In genomic region chr16:11253995-11254912, GRCh38 we compare ENCODE assay signal across 8 cellular contexts. TPM values are rescaled to one million over a fixed set of nuclear protein-coding genes. Genes with fewer than 3 reads are reported as not detected.
DNase-seq lines count a peak whose midpoint lies in the region; ATAC-seq and TF ChIP-seq lines count a peak whose summit lies in the region.

No MANE protein-coding gene starts in this region.

- H3K9me3 ChIP-seq in HUES48 (ENCODE audit: control insufficient read depth, insufficient read depth, low read length) = no peaks in the 10 kb centered on the region
- H3K9me3 ChIP-seq in iPS-18a (ENCODE audit: control insufficient read depth, low read depth, low read length) = no peaks in the 10 kb centered on the region
- no peaks in the 10 kb centered on the region for H3K9me3 ChIP-seq in BE2C

- H3K27me3 ChIP-seq in HUES48 (ENCODE audit: control insufficient read depth, insufficient read depth, low read length) (peaks cover 4% of the 10 kb centered on the region; the same call in 1 of the 2 replicates), iPS-18a (ENCODE audit: control insufficient read depth, insufficient read depth, low read length) (no peaks in the 10 kb centered on the region), BE2C (peaks cover 12% of the 10 kb centered on the region)

- H3K36me3 ChIP-seq in HUES48 (ENCODE audit: control insufficient read depth, insufficient read depth, low read length) (peaks cover 12% of the 10 kb centered on the region), iPS-18a (ENCODE audit: control insufficient read depth, low read depth, low read length) (peaks cover 9% of the 10 kb centered on the region), BE2C (no peaks in the 10 kb centered on the region)

- H3K27me3 Mint-ChIP-seq in activated T-cell treated with anti-CD3 and anti-CD28 coated beads, Interleukin-2, amount 50 U/mL, for 72 hours (ENCODE audit: low read depth) = no peaks in the 10 kb centered on the region
- no peaks in the 10 kb centered on the region for H3K27me3 Mint-ChIP-seq in stimulated activated naive B cell treated with anti-CD40 and anti-IgM and Interleukin-4, amounts not matched to agents 10 μg/mL and 1 μg/mL and 100 μg/mL, for 72 hours

- H3K9ac ChIP-seq in HUES48 (ENCODE audit: low read depth, low read length) (peak overlapping the region; percentile 56; the same call in 1 of the 2 replicates), iPS-18a (ENCODE audit: low read length) (no peak overlapping the region)

- peak overlapping the region; percentile 67 for H3K4me3 ChIP-seq in HUES48 (ENCODE audit: low read depth, low read length)
- H3K4me3 ChIP-seq in iPS-18a (ENCODE audit: low read length) = peak overlapping the region; percentile 77
- no peak overlapping the region for H3K4me3 ChIP-seq in BE2C (ENCODE audit: low read depth, low read length)

- no peak overlapping the region for H3K27ac ChIP-seq in HUES48 (ENCODE audit: low read depth, low read length)
- no peak overlapping the region for H3K27ac ChIP-seq in iPS-18a (ENCODE audit: low read length)

- ATAC-seq in activated T-cell treated with anti-CD3 and anti-CD28 coated beads, Interleukin-2, amount 50 U/mL, for 72 hours (replicated peaks in 1 of 2) = no peak
- ATAC-seq in stimulated activated naive B cell treated with anti-CD40 and anti-IgM and Interleukin-4, amounts not matched to agents 10 μg/mL and 1 μg/mL and 100 μg/mL, for 72 hours (replicated peaks) = no peak

- peak overlapping the region; percentile 85 to 99 for H3K4me3 Mint-ChIP-seq in activated T-cell treated with anti-CD3 and anti-CD28 coated beads, Interleukin-2, amount 50 U/mL, for 72 hours
- peak overlapping the region; percentile 95 to 96 for H3K4me3 Mint-ChIP-seq in stimulated activated naive B cell treated with anti-CD40 and anti-IgM and Interleukin-4, amounts not matched to agents 10 μg/mL and 1 μg/mL and 100 μg/mL, for 72 hours

- H3K9me3 Mint-ChIP-seq in activated T-cell treated with anti-CD3 and anti-CD28 coated beads, Interleukin-2, amount 50 U/mL, for 72 hours = no peaks in the 10 kb centered on the region
- H3K9me3 Mint-ChIP-seq in stimulated activated naive B cell treated with anti-CD40 and anti-IgM and Interleukin-4, amounts not matched to agents 10 μg/mL and 1 μg/mL and 100 μg/mL, for 72 hours = peaks cover 0 to 4% of the 10 kb centered on the region in 2 donors

- no peak for TF ChIP-seq CTCF in BE2C (IDR thresholded peaks at IDR 0.05; ENCODE audit: low read depth, low read length)

- peaks cover 20 to 30% of the 10 kb centered on the region in 2 donors for H3K36me3 Mint-ChIP-seq in activated T-cell treated with anti-CD3 and anti-CD28 coated beads, Interleukin-2, amount 50 U/mL, for 72 hours (ENCODE audit: insufficient read depth in 2 of 2)
- peaks cover 49 to 61% of the 10 kb centered on the region in 2 donors for H3K36me3 Mint-ChIP-seq in stimulated activated naive B cell treated with anti-CD40 and anti-IgM and Interleukin-4, amounts not matched to agents 10 μg/mL and 1 μg/mL and 100 μg/mL, for 72 hours

- peak; percentile 39 to 43 for DNase-seq in activated T-cell treated with anti-CD3 and anti-CD28 coated beads, Interleukin-2, amount 50 U/mL, for 72 hours
- no peak for DNase-seq in stimulated activated naive B cell treated with anti-CD40 and anti-IgM and Interleukin-4, amounts not matched to agents 10 μg/mL and 1 μg/mL and 100 μg/mL, for 72 hours
- DNase-seq in NCI-H2196 treated with DMSO at 0.1 percent for 48 hours (lab: John Stamatoyannopoulos, UW; ENCODE audit: unreplicated experiment) (no peak), BE2C (no peak), GDM1 (lab: John Stamatoyannopoulos, UW) (no peak), occipital lobe (lab: John Stamatoyannopoulos, UW) (no peak)

- H3K4me1 Mint-ChIP-seq in activated T-cell treated with anti-CD3 and anti-CD28 coated beads, Interleukin-2, amount 50 U/mL, for 72 hours (ENCODE audit: low read depth) = peaks cover 63% of the 10 kb centered on the region
- peaks cover 56 to 82% of the 10 kb centered on the region in 2 donors for H3K4me1 Mint-ChIP-seq in stimulated activated naive B cell treated with anti-CD40 and anti-IgM and Interleukin-4, amounts not matched to agents 10 μg/mL and 1 μg/mL and 100 μg/mL, for 72 hours

- H3K4me1 ChIP-seq in HUES48 (ENCODE audit: control insufficient read depth, insufficient read depth, low read length) (peaks cover 12% of the 10 kb centered on the region), iPS-18a (ENCODE audit: control insufficient read depth, low read depth, low read length) (peaks cover 12% of the 10 kb centered on the region), BE2C (no peaks in the 10 kb centered on the region)

- H3K27ac Mint-ChIP-seq in activated T-cell treated with anti-CD3 and anti-CD28 coated beads, Interleukin-2, amount 50 U/mL, for 72 hours = peak overlapping the region; percentile 100
- peak overlapping the region; percentile 98 for H3K27ac Mint-ChIP-seq in stimulated activated naive B cell treated with anti-CD40 and anti-IgM and Interleukin-4, amounts not matched to agents 10 μg/mL and 1 μg/mL and 100 μg/mL, for 72 hours

RNA-seq across cellular contexts. Expression of gene SOCS1, which starts 1.8 kb away (rescaled TPM):
- 100 to 1,000 TPM in 1 of 2 donors, 10 to 100 TPM in 1; 93.7 to 126 TPM for total RNA-seq in activated T-cell treated with anti-CD3 and anti-CD28 coated beads, Interleukin-2, amount 50 U/mL, for 72 hours
- polyA plus RNA-seq in BE2C (2012; ENCODE audit: insufficient read depth, insufficient read length, low read depth) = 0.83 TPM
- not detected for total RNA-seq in occipital lobe

RNA-seq across cellular contexts. Expression of gene TNP2, which starts 14.9 kb away (rescaled TPM):
- total RNA-seq in activated T-cell treated with anti-CD3 and anti-CD28 coated beads, Interleukin-2, amount 50 U/mL, for 72 hours = not detected
- not detected for polyA plus RNA-seq in BE2C (2012; ENCODE audit: insufficient read depth, insufficient read length, low read depth)
- not detected for total RNA-seq in occipital lobe

RNA-seq across cellular contexts. Expression of gene PRM3, which starts 19.2 kb away (rescaled TPM):
- not detected for total RNA-seq in activated T-cell treated with anti-CD3 and anti-CD28 coated beads, Interleukin-2, amount 50 U/mL, for 72 hours
- not detected for polyA plus RNA-seq in BE2C (2012; ENCODE audit: insufficient read depth, insufficient read length, low read depth)
- not detected for total RNA-seq in occipital lobe

RNA-seq across cellular contexts. Expression of gene PRM2, which starts 22.0 kb away (rescaled TPM):
- total RNA-seq in activated T-cell treated with anti-CD3 and anti-CD28 coated beads, Interleukin-2, amount 50 U/mL, for 72 hours = not detected
- not detected for polyA plus RNA-seq in BE2C (2012; ENCODE audit: insufficient read depth, insufficient read length, low read depth)
- total RNA-seq in occipital lobe = not detected

RNA-seq across cellular contexts. Expression of gene PRM1, which starts 26.9 kb away (rescaled TPM):
- total RNA-seq in activated T-cell treated with anti-CD3 and anti-CD28 coated beads, Interleukin-2, amount 50 U/mL, for 72 hours = not detected
- polyA plus RNA-seq in BE2C (2012; ENCODE audit: insufficient read depth, insufficient read length, low read depth) = not detected
- total RNA-seq in occipital lobe = not detected

Comparison
In these comparisons a context has a peak if more than half of its experiments do, and no peak if none do; other contexts are left out.
1. DNase-seq: peak in activated T-cell treated with anti-CD3 and anti-CD28 coated beads, Interleukin-2, amount 50 U/mL, for 72 hours (2 of 2); none in stimulated activated naive B cell treated with anti-CD40 and anti-IgM and Interleukin-4, amounts not matched to agents 10 μg/mL and 1 μg/mL and 100 μg/mL, for 72 hours (single experiment), NCI-H2196 treated with DMSO at 0.1 percent for 48 hours (single experiment), BE2C (single experiment), GDM1 (single experiment) and occipital lobe (single experiment).
2. RNA of gene SOCS1, which starts 1.8 kb away (total RNA-seq): 93.7 to 126 TPM in activated T-cell treated with anti-CD3 and anti-CD28 coated beads, Interleukin-2, amount 50 U/mL, for 72 hours; not detected in occipital lobe (single experiment); every median in the first group is over 10 times any median in the second.